In the genomic region with DNA sequence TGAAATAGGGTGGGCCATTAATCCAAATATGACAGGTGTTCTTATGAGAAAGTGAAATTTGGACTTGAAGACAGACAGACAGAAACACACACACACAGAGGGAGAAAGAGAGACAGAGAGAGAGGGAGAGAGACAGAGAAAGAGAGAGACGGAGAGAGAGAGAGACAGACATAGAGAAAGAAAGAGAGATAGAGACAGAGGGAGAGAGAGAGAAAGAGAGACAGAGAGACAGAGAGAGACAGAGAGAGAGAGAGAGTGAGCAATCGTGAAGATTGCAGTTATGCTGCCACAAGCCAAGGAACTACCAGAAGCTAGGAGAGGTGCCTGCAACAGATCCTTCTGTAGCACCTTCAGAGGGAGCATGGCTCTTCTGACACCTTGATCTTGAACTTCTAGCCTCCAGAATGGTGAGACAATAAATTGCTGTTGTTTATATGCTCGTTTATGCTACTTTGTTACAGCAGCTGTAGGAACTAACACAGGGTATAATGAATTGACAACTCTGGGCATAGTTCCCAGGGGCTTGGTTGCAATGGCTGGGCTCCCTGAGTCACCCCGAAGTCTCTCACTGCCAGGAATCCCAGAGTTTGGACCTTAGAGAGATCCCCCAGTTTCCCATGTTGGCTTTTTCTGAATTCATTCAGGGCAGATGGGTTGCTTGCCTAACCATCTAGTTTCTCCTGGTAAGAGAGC, we compare ENCODE assay signal across 23 cellular contexts.
"Had no signal": no experiment of that assay in that cellular context is flagged by ENCODE, and none has a peak within 500 bp of the region (broad histone marks: within the 10 kb centered on the region; RNA-seq: fewer than 3 reads in every experiment).

No MANE protein-coding gene starts in this region.

- DNase-seq: activated B cell treated with CpG ODN at 0.5 μM for 24 hours; activated CD4-positive, alpha-beta memory T cell treated with anti-CD3 and anti-CD28 coated beads for 36 hours; activated CD4-positive, alpha-beta T cell treated with anti-CD3 and anti-CD28 coated beads for 36 hours; activated effector memory CD4-positive, alpha-beta T cell treated with Interleukin-2 at 50 U/mL for 16 hours; activated naive CD4-positive, alpha-beta T cell treated with anti-CD3 and anti-CD28 coated beads for 36 hours; activated naive CD8-positive, alpha-beta T cell treated with anti-CD3 and anti-CD28 coated beads, Interleukin-2, amount 10 ng/mL, durations not matched to agents 7 days and 5 days; activated T-cell treated with anti-CD3 and anti-CD28 coated beads, Interleukin-2, amount 50 U/mL, for 72 hours; amniotic stem cell; cortex of kidney; endodermal cell; foreskin keratinocyte; kidney glomerular epithelial cell; left lung; natural killer cell; right cardiac atrium; stimulated activated CD4-positive, alpha-beta T cell treated with anti-CD3 and anti-CD28 coated beads, Interleukin-12 subunit alpha, Interleukin-12 subunit beta, amount 100 ng/mL, for 4 hours; stimulated activated CD4-positive, alpha-beta T cell treated with anti-CD3 and anti-CD28 coated beads, Interleukin-4, amount 100 ng/mL, for 4 hours; stimulated activated naive CD8-positive, alpha-beta T cell treated with anti-CD3 and anti-CD28 coated beads, Interleukin-15, Interleukin-2, amounts not matched to agents 100 U/mL and 50 U/mL, for 24 hours; T-helper 1 cell; T-helper 9 cell; tibial artery had no signal

- H3K79me2 ChIP-seq: parathyroid adenoma had no signal

- ATAC-seq: activated CD4-positive, alpha-beta T cell treated with anti-CD3 and anti-CD28 coated beads for 36 hours; activated T-cell treated with anti-CD3 and anti-CD28 coated beads, Interleukin-2, amount 50 U/mL, for 72 hours; foreskin keratinocyte; left lung; natural killer cell; right cardiac atrium; stimulated activated naive CD8-positive, alpha-beta T cell treated with anti-CD3 and anti-CD28 coated beads, Interleukin-15, Interleukin-2, amounts not matched to agents 100 U/mL and 50 U/mL, for 24 hours had no signal

- H3K9me3 ChIP-seq: left lung, tibial artery had no signal

- H3K27me3 ChIP-seq: left lung, tibial artery had no signal

- H3K27ac ChIP-seq: epithelial cell of prostate, foreskin keratinocyte, left lung, parathyroid adenoma, tibial artery had no signal

- H2AFZ ChIP-seq: parathyroid adenoma had no signal

- H3K36me3 ChIP-seq: left lung, tibial artery had no signal

- H3K4me1 ChIP-seq: foreskin keratinocyte, left lung, parathyroid adenoma, tibial artery had no signal

- H3K4me3 ChIP-seq: left lung, tibial artery had no signal

- H3K9ac ChIP-seq: parathyroid adenoma had no signal
